In the genomic region with DNA sequence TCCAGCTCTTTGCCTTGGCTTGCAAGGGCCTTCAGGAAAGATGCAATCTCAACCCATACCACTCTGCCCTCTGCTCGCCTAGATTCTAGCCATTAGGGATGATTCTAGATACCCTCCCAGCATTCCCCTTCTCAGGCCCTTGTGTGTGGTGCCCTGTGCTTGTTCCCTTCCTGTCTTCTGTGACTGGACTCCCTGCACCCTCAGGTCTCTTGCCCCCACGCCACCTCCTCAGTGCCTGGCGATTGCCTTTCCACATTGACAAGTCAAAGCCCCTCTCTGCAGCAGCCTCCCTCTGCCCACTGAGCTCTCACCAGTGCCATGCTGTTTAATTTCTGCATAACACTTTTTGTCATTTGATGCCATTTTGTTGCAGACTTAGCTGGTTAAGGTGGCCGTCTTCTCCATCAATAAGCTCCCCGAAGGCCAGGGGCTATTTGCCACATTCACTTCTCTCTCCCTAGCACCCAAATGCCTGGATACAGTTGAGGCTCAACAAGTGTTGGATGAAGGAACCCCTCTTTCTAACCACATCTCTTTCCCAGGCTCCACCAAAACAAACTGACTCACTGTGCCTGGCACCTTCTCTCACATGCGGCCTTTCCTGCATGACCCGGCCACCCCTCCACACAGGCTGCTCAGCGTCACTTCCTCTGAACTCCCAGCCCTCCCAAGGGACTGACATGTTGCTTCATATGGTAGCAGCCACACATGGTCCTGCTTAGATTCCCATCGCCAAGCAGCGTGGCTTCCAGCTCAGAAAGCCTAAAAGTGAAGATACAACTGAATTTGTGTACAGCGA, we compare ENCODE assay signal across 12 cellular contexts. TPM values are rescaled to one million over a fixed set of nuclear protein-coding genes. Genes with fewer than 3 reads are reported as not detected.
DNase-seq lines count a peak whose midpoint lies in the region; TF ChIP-seq lines count a peak whose summit lies in the region.
"Had no signal": no experiment of that assay in that cellular context is flagged by ENCODE, and none has a peak within 500 bp of the region (broad histone marks: within the 10 kb centered on the region; RNA-seq: fewer than 3 reads in every experiment).

No MANE protein-coding gene starts in this region.

- H3K27me3 Mint-ChIP-seq in Caco-2 (ENCODE audit: insufficient read depth, unreplicated experiment): no peaks in the 10 kb centered on the region

- peak overlapping the region; percentile 6 for H2AFZ ChIP-seq in osteoblast (ENCODE audit: low read length)
- H2AFZ ChIP-seq: hepatocyte had no signal

- no peak for TF ChIP-seq CTCF in osteoblast (IDR thresholded peaks at IDR 0.05; ENCODE audit: extremely low read depth, low read depth, low read length)
- no peak for TF ChIP-seq CTCF in Caco-2 (IDR thresholded peaks at IDR 0.05; ENCODE audit: insufficient read depth in 1 of 2, low read depth in 1 of 2, low read length in 1 of 2, severe bottlenecking in 1 of 2, unreplicated experiment in 1 of 2)

- CTCF ChIA-PET in Caco-2 (lab: Charles Lee): interaction anchor here (1.0 to 1.1 kb wide), 2 partner anchors 91 to 192 kb away, joined by 3 read pairs; no protein-coding TSS in a partner anchor

- no TSS peak for BruUV-seq in Caco-2 (replicated peaks; lab: Mats Ljungman, UMichigan)

- no peaks in the 10 kb centered on the region for H3K9me3 ChIP-seq in osteoblast (ENCODE audit: low read depth, low read length)
- H3K9me3 ChIP-seq in Caco-2: no peaks in the 10 kb centered on the region
- H3K9me3 ChIP-seq: vagina had no signal

- no peak overlapping the region for H3K4me3 ChIP-seq in osteoblast (ENCODE audit: insufficient read depth, low read length)
- H3K4me3 ChIP-seq in Caco-2 (ENCODE audit: low read depth, low read length): no peak overlapping the region
- H3K4me3 ChIP-seq: cardiac muscle cell, hepatocyte, vagina had no signal

- H4K20me1 ChIP-seq in osteoblast (ENCODE audit: insufficient read depth, low read length): no peaks in the 10 kb centered on the region

- intact Hi-C loops in Caco-2 (cut with micrococcal nuclease; ENCODE audit: unreplicated experiment): loop anchor here (5.0 to 10.0 kb wide), 2 partner anchors 77 to 190 kb away; a partner anchor contains a TSS

- H3K4me1 Mint-ChIP-seq in Caco-2 (ENCODE audit: low read depth, unreplicated experiment): no peaks in the 10 kb centered on the region

- no peaks in the 10 kb centered on the region for H3K36me3 Mint-ChIP-seq in Caco-2 (ENCODE audit: insufficient read depth, unreplicated experiment)

- DNase-seq in ELR (ENCODE audit: low read depth) (peak; percentile 65), M059J (ENCODE audit: low read depth) (peak; percentile 63), dermis blood vessel endothelial cell (peak; percentile 89), osteoblast (ENCODE audit: insufficient read length, low spot score, missing footprints) (peak; percentile 91), NCI-H2171 treated with DMSO at 0.1 percent for 48 hours (lab: John Stamatoyannopoulos, UW) (no peak), NCI-H128 (lab: John Stamatoyannopoulos, UW; ENCODE audit: unreplicated experiment) (no peak), Caco-2 (no peak)
- DNase-seq in activated T-cell treated with anti-CD3 and anti-CD28 coated beads, Interleukin-2, amount 50 U/mL, for 1 hour: no peak
- DNase-seq: DMS153 had no signal

- peak overlapping the region; percentile 34 for H3K4me2 ChIP-seq in osteoblast (ENCODE audit: insufficient read depth, low read length)
- H3K4me2 ChIP-seq: hepatocyte had no signal

- no peaks in the 10 kb centered on the region for H3K9me3 Mint-ChIP-seq in Caco-2 (ENCODE audit: unreplicated experiment)

- peak overlapping the region; percentile 64 for H3K27ac ChIP-seq in osteoblast (ENCODE audit: low read depth, low read length)
- H3K27ac ChIP-seq: cardiac muscle cell, hepatocyte, vagina had no signal

- H3K4me3 Mint-ChIP-seq in Caco-2 (ENCODE audit: unreplicated experiment): no peak overlapping the region

- H3K27me3 ChIP-seq in osteoblast (ENCODE audit: insufficient read depth, low read length): no peaks in the 10 kb centered on the region
- H3K27me3 ChIP-seq in Caco-2 (replicated peaks; ENCODE audit: control insufficient read depth, insufficient read depth, low read length): no peaks in the 10 kb centered on the region
- H3K27me3 ChIP-seq: hepatocyte, vagina had no signal

- POLR2A ChIA-PET in Caco-2 (lab: Charles Lee): no interaction called here

- no peaks in the 10 kb centered on the region for H3K79me2 ChIP-seq in osteoblast (ENCODE audit: insufficient read depth, low read length)
- H3K79me2 ChIP-seq: hepatocyte had no signal

- no peaks in the 10 kb centered on the region for H3K36me3 ChIP-seq in osteoblast (ENCODE audit: insufficient read depth, low read length)
- H3K36me3 ChIP-seq in Caco-2 (ENCODE audit: control insufficient read depth, insufficient read depth, low read length): no peaks in the 10 kb centered on the region
- H3K36me3 ChIP-seq: cardiac muscle cell, vagina had no signal

- no peak overlapping the region for H3K27ac Mint-ChIP-seq in Caco-2 (ENCODE audit: unreplicated experiment)

- H3K4me1 ChIP-seq in osteoblast (ENCODE audit: insufficient read depth, low read length) (peaks cover 19% of the 10 kb centered on the region), Caco-2 (no peaks in the 10 kb centered on the region; the same call in 1 of the 2 replicates)

RNA-seq across cellular contexts. Expression of a gene that starts 4.6 kb away (rescaled TPM):
- 445 and 601 TPM in 2 replicates for total RNA-seq in M059J (2014; rRNA removed; shearing (Covaris generic))
- total RNA-seq in dermis blood vessel endothelial cell (2,879 and 3,040 TPM in 2 replicates), osteoblast (189 and 344 TPM in 2 replicates), Caco-2 (2022) (117 and 119 TPM in 2 replicates)

Comparison
In these comparisons a context has a peak if more than half of its experiments do, and no peak if none do; other contexts are left out.
1. DNase-seq: peak in ELR (single experiment), M059J (single experiment), dermis blood vessel endothelial cell (single experiment) and osteoblast (single experiment); none in NCI-H2171 treated with DMSO at 0.1 percent for 48 hours (single experiment), NCI-H128 (single experiment), activated T-cell treated with anti-CD3 and anti-CD28 coated beads, Interleukin-2, amount 50 U/mL, for 1 hour (single experiment) and Caco-2 (0 of 2).